Comparison of ENCODE assay signal across 37 cellular contexts in the genomic region with DNA sequence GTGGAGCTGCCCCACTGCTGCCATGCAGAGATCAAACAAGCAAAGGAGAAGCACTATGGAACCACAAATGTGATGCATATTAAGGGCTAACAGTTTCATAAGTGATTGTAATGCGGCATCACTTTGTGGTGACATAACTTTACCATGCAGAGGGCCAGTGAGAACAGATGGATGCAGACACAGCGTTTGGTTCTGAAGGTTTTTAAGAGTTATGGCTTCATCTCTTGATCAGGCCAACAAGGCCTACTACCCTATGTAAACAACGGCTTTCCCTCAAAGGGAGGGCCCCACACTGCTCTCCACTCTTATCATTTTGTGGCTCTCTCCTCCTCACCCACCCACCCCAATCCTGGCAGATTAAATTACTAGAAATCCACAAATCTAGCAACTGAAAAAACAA. TPM values are rescaled to one million over a fixed set of nuclear protein-coding genes. Genes with fewer than 3 reads are reported as not detected.
"Had no signal": no experiment of that assay in that cellular context is flagged by ENCODE, and none has a peak within 500 bp of the region (broad histone marks: within the 10 kb centered on the region; RNA-seq: fewer than 3 reads in every experiment).

No MANE protein-coding gene starts in this region.

- H3K27ac Mint-ChIP-seq: activated B cell treated with CpG ODN at 0.5 μM for 24 hours; activated CD4-positive, alpha-beta memory T cell treated with anti-CD3 and anti-CD28 coated beads, Interleukin-2, amount 10 ng/mL, durations not matched to agents 7 days and 5 days; activated CD4-positive, alpha-beta T cell treated with anti-CD3 and anti-CD28 coated beads, Interleukin-2, amount 10 ng/mL, durations not matched to agents 7 days and 5 days; activated CD8-positive, alpha-beta memory T cell treated with anti-CD3 and anti-CD28 coated beads, Interleukin-2, amount 10 ng/mL, durations not matched to agents 7 days and 5 days; activated CD8-positive, alpha-beta T cell treated with anti-CD3 and anti-CD28 coated beads, Interleukin-2, amount 10 ng/mL, durations not matched to agents 7 days and 5 days; activated naive CD4-positive, alpha-beta T cell treated with anti-CD3 and anti-CD28 coated beads for 36 hours; activated naive CD4-positive, alpha-beta T cell treated with anti-CD3 and anti-CD28 coated beads, Interleukin-2, amount 50 U/mL, for 72 hours; activated naive CD8-positive, alpha-beta T cell treated with anti-CD3 and anti-CD28 coated beads for 36 hours; activated T-cell treated with anti-CD3 and anti-CD28 coated beads, Interleukin-2, amount 50 U/mL, for 24 hours; activated T-helper 2 cell treated with anti-CD3 and anti-CD28 coated beads, Interferon-gamma antibody, Interleukin-2, Interleukin-4, amounts not matched to agents 10 μg/mL and 5 μg/mL and 100 μg/mL, durations not matched to agents 14 hours and 24 hours and 36 hours; T-helper 1 cell treated with Interleukin-12 subunit alpha and Interleukin-12 subunit beta and Interleukin-4 antibody, amounts not matched to agents 30 μg/mL and 1 μg/mL, for 36 hours; T-helper 2 cell treated with Interferon-gamma antibody and Interleukin-4, amounts not matched to agents 5 μg/mL and 100 μg/mL, for 36 hours had no signal

- H3K4me1 Mint-ChIP-seq: activated B cell treated with CpG ODN at 0.5 μM for 24 hours; activated CD4-positive, alpha-beta memory T cell treated with anti-CD3 and anti-CD28 coated beads, Interleukin-2, amount 10 ng/mL, durations not matched to agents 7 days and 5 days; activated CD4-positive, alpha-beta T cell treated with anti-CD3 and anti-CD28 coated beads, Interleukin-2, amount 10 ng/mL, durations not matched to agents 7 days and 5 days; activated CD8-positive, alpha-beta memory T cell treated with anti-CD3 and anti-CD28 coated beads, Interleukin-2, amount 10 ng/mL, durations not matched to agents 7 days and 5 days; activated naive CD8-positive, alpha-beta T cell treated with anti-CD3 and anti-CD28 coated beads for 36 hours; central memory CD8-positive, alpha-beta T cell had no signal

- H3K4me3 ChIP-seq: adrenal gland, body of pancreas, cardiac muscle cell had no signal

- H3K27me3 Mint-ChIP-seq: activated B cell treated with CpG ODN at 0.5 μM for 24 hours; activated CD4-positive, alpha-beta memory T cell treated with anti-CD3 and anti-CD28 coated beads, Interleukin-2, amount 10 ng/mL, durations not matched to agents 7 days and 5 days; activated CD4-positive, alpha-beta T cell treated with anti-CD3 and anti-CD28 coated beads, Interleukin-2, amount 10 ng/mL, durations not matched to agents 7 days and 5 days; activated CD8-positive, alpha-beta memory T cell treated with anti-CD3 and anti-CD28 coated beads, Interleukin-2, amount 10 ng/mL, durations not matched to agents 7 days and 5 days; activated naive CD8-positive, alpha-beta T cell treated with anti-CD3 and anti-CD28 coated beads for 36 hours; activated T-cell treated with anti-CD3 and anti-CD28 coated beads, Interleukin-2, amount 50 U/mL, for 24 hours; central memory CD8-positive, alpha-beta T cell had no signal

- H3K4me3 Mint-ChIP-seq: activated B cell treated with CpG ODN at 0.5 μM for 24 hours; activated CD4-positive, alpha-beta memory T cell treated with anti-CD3 and anti-CD28 coated beads, Interleukin-2, amount 10 ng/mL, durations not matched to agents 7 days and 5 days; activated CD4-positive, alpha-beta T cell treated with anti-CD3 and anti-CD28 coated beads, Interleukin-2, amount 10 ng/mL, durations not matched to agents 7 days and 5 days; activated CD8-positive, alpha-beta memory T cell treated with anti-CD3 and anti-CD28 coated beads, Interleukin-2, amount 10 ng/mL, durations not matched to agents 7 days and 5 days; activated CD8-positive, alpha-beta T cell treated with anti-CD3 and anti-CD28 coated beads, Interleukin-2, amount 10 ng/mL, durations not matched to agents 7 days and 5 days; activated naive CD4-positive, alpha-beta T cell treated with anti-CD3 and anti-CD28 coated beads for 36 hours; activated naive CD8-positive, alpha-beta T cell treated with anti-CD3 and anti-CD28 coated beads for 36 hours; activated T-cell treated with anti-CD3 and anti-CD28 coated beads, Interleukin-2, amount 50 U/mL, for 24 hours; central memory CD8-positive, alpha-beta T cell; T-helper 1 cell treated with Interleukin-12 subunit alpha and Interleukin-12 subunit beta and Interleukin-4 antibody, amounts not matched to agents 30 μg/mL and 1 μg/mL, for 36 hours; T-helper 2 cell treated with Interferon-gamma antibody and Interleukin-4, amounts not matched to agents 5 μg/mL and 100 μg/mL, for 36 hours had no signal

- DNase-seq: activated B cell treated with CpG ODN at 0.5 μM for 24 hours; activated CD4-positive, alpha-beta memory T cell treated with anti-CD3 and anti-CD28 coated beads, Interleukin-2, amount 10 ng/mL, durations not matched to agents 7 days and 5 days; activated CD4-positive, alpha-beta T cell treated with anti-CD3 and anti-CD28 coated beads for 4 hours; activated CD4-positive, alpha-beta T cell treated with anti-CD3 and anti-CD28 coated beads, Interleukin-2, amount 10 ng/mL, durations not matched to agents 7 days and 5 days; activated CD4-positive, alpha-beta T cell treated with anti-CD3 and anti-CD28 coated beads, Interleukin-2, amount 50 U/mL, for 48 hours; activated CD4-positive, CD25-positive, alpha-beta regulatory T cell treated with anti-CD3 and anti-CD28 coated beads, Interleukin-2, amount 50 U/mL, for 72 hours; activated CD8-positive, alpha-beta memory T cell treated with anti-CD3 and anti-CD28 coated beads for 24 hours; activated CD8-positive, alpha-beta memory T cell treated with anti-CD3 and anti-CD28 coated beads, Interleukin-2, amount 10 ng/mL, durations not matched to agents 7 days and 5 days; activated CD8-positive, alpha-beta memory T cell treated with anti-CD3 and anti-CD28 coated beads, Interleukin-2, amount 50 U/mL, for 48 hours; activated CD8-positive, alpha-beta T cell treated with anti-CD3 and anti-CD28 coated beads, Interleukin-2, amount 10 ng/mL, durations not matched to agents 7 days and 5 days; activated effector memory CD4-positive, alpha-beta T cell treated with anti-CD3 and anti-CD28 coated beads, Interleukin-2, amount 50 U/mL, for 16 hours; activated gamma-delta T cell treated with Interleukin-2 at 50 U/mL for 16 hours; activated naive CD4-positive, alpha-beta T cell; activated naive CD4-positive, alpha-beta T cell treated with anti-CD3 and anti-CD28 coated beads for 36 hours; activated naive CD4-positive, alpha-beta T cell treated with anti-CD3 and anti-CD28 coated beads, Interleukin-2, amount 50 U/mL, for 16 hours; activated naive CD8-positive, alpha-beta T cell treated with anti-CD3 and anti-CD28 coated beads for 36 hours; activated T-cell treated with anti-CD3 and anti-CD28 coated beads, Interleukin-2, amount 50 U/mL, for 24 hours; activated T-cell treated with anti-CD3 and anti-CD28 coated beads, Interleukin-2, amount 50 U/mL, for 48 hours; adrenal gland; amniotic stem cell; aorta; body of pancreas; brain microvascular endothelial cell; caudate nucleus; cerebellar nuclear complex; T-helper 1 cell; T-helper 2 cell; T-helper 9 cell had no signal

- H3K27ac ChIP-seq: adrenal gland, body of pancreas, brain microvascular endothelial cell, cardiac muscle cell, VCaP had no signal

- H3K9me3 ChIP-seq: body of pancreas had no signal

- H3K27me3 ChIP-seq: adrenal gland, body of pancreas, brain microvascular endothelial cell, cardiac muscle cell had no signal

- ATAC-seq: activated CD8-positive, alpha-beta memory T cell treated with anti-CD3 and anti-CD28 coated beads, Interleukin-2, amount 10 ng/mL, durations not matched to agents 7 days and 5 days; activated CD8-positive, alpha-beta T cell treated with anti-CD3 and anti-CD28 coated beads, Interleukin-2, amount 10 ng/mL, durations not matched to agents 7 days and 5 days; activated naive CD4-positive, alpha-beta T cell treated with anti-CD3 and anti-CD28 coated beads, Interleukin-2, amount 50 U/mL, for 72 hours; body of pancreas had no signal

- H3K4me1 ChIP-seq: adrenal gland, body of pancreas had no signal

RNA-seq across cellular contexts. Expression of gene NR2E3, which starts 13.4 kb away (rescaled TPM):
- total RNA-seq: activated B cell treated with CpG ODN at 0.5 μM for 24 hours; activated CD4-positive, alpha-beta memory T cell treated with anti-CD3 and anti-CD28 coated beads, Interleukin-2, amount 10 ng/mL, durations not matched to agents 7 days and 5 days; activated CD4-positive, alpha-beta T cell treated with anti-CD3 and anti-CD28 coated beads, Interleukin-2, amount 10 ng/mL, durations not matched to agents 7 days and 5 days; activated CD8-positive, alpha-beta memory T cell treated with anti-CD3 and anti-CD28 coated beads, Interleukin-2, amount 10 ng/mL, durations not matched to agents 7 days and 5 days; activated CD8-positive, alpha-beta T cell treated with anti-CD3 and anti-CD28 coated beads, Interleukin-2, amount 10 ng/mL, durations not matched to agents 7 days and 5 days; activated naive CD4-positive, alpha-beta T cell treated with anti-CD3 and anti-CD28 coated beads for 36 hours; activated naive CD4-positive, alpha-beta T cell treated with anti-CD3 and anti-CD28 coated beads, Interleukin-2, amount 50 U/mL, for 72 hours; activated naive CD8-positive, alpha-beta T cell treated with anti-CD3 and anti-CD28 coated beads for 36 hours; activated T-helper 2 cell treated with anti-CD3 and anti-CD28 coated beads, Interferon-gamma antibody, Interleukin-2, Interleukin-4, amounts not matched to agents 10 μg/mL and 5 μg/mL and 100 μg/mL, durations not matched to agents 14 hours and 24 hours and 36 hours; astrocyte; chondrocyte had no signal
